In the genomic region with DNA sequence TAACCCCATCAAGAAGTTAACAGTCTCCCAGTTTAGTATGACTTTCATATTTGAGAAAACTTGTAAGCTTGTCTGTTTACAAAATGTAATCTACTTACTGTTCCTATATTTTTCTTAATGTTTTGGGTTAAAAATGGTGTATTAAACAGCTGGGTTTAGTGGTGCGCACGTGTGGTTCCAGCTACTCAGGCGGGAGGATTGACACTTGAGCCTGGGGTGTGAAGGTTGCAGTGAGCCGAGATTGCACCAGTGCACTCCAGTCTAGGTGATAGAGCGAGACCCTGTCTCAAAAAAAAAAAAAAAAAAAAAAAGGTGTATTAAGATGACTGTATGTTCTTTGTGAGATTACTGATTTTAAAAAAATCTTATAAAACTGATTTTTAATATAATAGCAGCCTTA, we compare ENCODE assay signal across 18 cellular contexts.
DNase-seq lines count a peak whose midpoint lies in the region; ATAC-seq and TF ChIP-seq lines count a peak whose summit lies in the region.
"Had no signal": no experiment of that assay in that cellular context is flagged by ENCODE, and none has a peak within 500 bp of the region (broad histone marks: within the 10 kb centered on the region; RNA-seq: fewer than 3 reads in every experiment).

No MANE protein-coding gene starts in this region.

- DNase-seq in NCI-H2171 treated with DMSO at 0.1 percent for 48 hours (lab: John Stamatoyannopoulos, UW) (peak; percentile 18), NCI-H2171 (lab: John Stamatoyannopoulos, UW) (no peak), glutamatergic neuron (no peak), nephron progenitor cell (no peak), spleen (no peak)
- DNase-seq: AML-193; Caco-2; Calu3; CD4-positive, alpha-beta T cell; CD8-positive, alpha-beta T cell; DMS79 treated with DMSO at 0.1 percent for 48 hours; GF-D8 had no signal

- intact Hi-C loops in spleen (cut with DNase I; ENCODE audit: low total_unique reads), result no loop called here

- no peaks in the 10 kb centered on the region for H3K27me3 ChIP-seq in spleen (replicated peaks in 1 of 7)
- H3K27me3 ChIP-seq: BLaER1 treated with 17β-estradiol and CSF1 and Interleukin-3, amounts not matched to agents 10 nM and 100 nM had no signal

- no peak for TF ChIP-seq POLR2A in spleen (IDR thresholded peaks at IDR 0.05)

- WGBS in spleen, 5 donors, result 82 to 94% (median 89%) methylated on average over 5 of the region's 5 CpGs

- peaks cover 65% of the 10 kb centered on the region for H3K4me1 Mint-ChIP-seq in glutamatergic neuron (ENCODE audit: low read depth, unreplicated experiment)
- peaks cover 86% of the 10 kb centered on the region for H3K4me1 Mint-ChIP-seq in nephron progenitor cell

- TF ChIP-seq CTCF in glutamatergic neuron (IDR thresholded peaks at IDR 0.05; ENCODE audit: partially characterized antibody, unreplicated experiment), result no peak
- TF ChIP-seq CTCF in nephron progenitor cell (IDR thresholded peaks at IDR 0.05), result no peak
- TF ChIP-seq CTCF in spleen (IDR thresholded peaks at IDR 0.05 in 8 of 11, conservative IDR thresholded peaks at IDR 0.05 in 3 of 11), result no peak

- H3K27ac Mint-ChIP-seq in glutamatergic neuron (ENCODE audit: unreplicated experiment), result peak overlapping the region; percentile 99
- peak overlapping the region; percentile 93 for H3K27ac Mint-ChIP-seq in nephron progenitor cell
- H3K27ac Mint-ChIP-seq: B cell; CD4-positive, alpha-beta T cell; CD8-positive, alpha-beta T cell had no signal

- H3K36me3 ChIP-seq in spleen, result no peaks in the 10 kb centered on the region

- H3K27me3 Mint-ChIP-seq in glutamatergic neuron (ENCODE audit: unreplicated experiment) (peaks cover 6% of the 10 kb centered on the region), nephron progenitor cell (ENCODE audit: low read depth, poor library complexity) (no peaks in the 10 kb centered on the region)
- H3K27me3 Mint-ChIP-seq: B cell; CD4-positive, alpha-beta T cell had no signal

- no peak overlapping the region for H3K4me3 ChIP-seq in spleen
- H3K4me3 ChIP-seq: A549; BLaER1 treated with 17β-estradiol and CSF1 and Interleukin-3, amounts not matched to agents 10 nM and 100 nM had no signal

- H3K27ac ChIP-seq in spleen, result no peak overlapping the region
- H3K27ac ChIP-seq: 22Rv1; A549; BLaER1 treated with 17β-estradiol and CSF1 and Interleukin-3, amounts not matched to agents 10 nM and 100 nM; C4-2B had no signal

- no peak for ATAC-seq in HG03175 (IDR thresholded peaks at IDR 0.05; ENCODE audit: unreplicated experiment)
- ATAC-seq: A549; CD8-positive, alpha-beta T cell had no signal

- no peaks in the 10 kb centered on the region for H3K9me3 ChIP-seq in spleen
- H3K9me3 ChIP-seq: A549; BLaER1 treated with 17β-estradiol and CSF1 and Interleukin-3, amounts not matched to agents 10 nM and 100 nM; Caco-2 had no signal

- H3K9me3 Mint-ChIP-seq in glutamatergic neuron (ENCODE audit: unreplicated experiment) (peaks cover 10% of the 10 kb centered on the region), nephron progenitor cell (no peaks in the 10 kb centered on the region)
- H3K9me3 Mint-ChIP-seq: CD4-positive, alpha-beta T cell; CD8-positive, alpha-beta T cell had no signal

- peaks cover 0 to 56% (median 14%) of the 10 kb centered on the region in 6 donors for H3K4me1 ChIP-seq in spleen
- H3K4me1 ChIP-seq: A549, Caco-2 had no signal

- H3K36me3 Mint-ChIP-seq in glutamatergic neuron (ENCODE audit: unreplicated experiment) (no peaks in the 10 kb centered on the region), nephron progenitor cell (ENCODE audit: low read depth) (peaks cover 27% of the 10 kb centered on the region)

- H3K4me3 Mint-ChIP-seq in glutamatergic neuron (ENCODE audit: unreplicated experiment), result peak overlapping the region; percentile 58
- peak overlapping the region; percentile 54 for H3K4me3 Mint-ChIP-seq in nephron progenitor cell
- H3K4me3 Mint-ChIP-seq: B cell; CD4-positive, alpha-beta T cell; CD8-positive, alpha-beta T cell had no signal
